8 cellular contexts compared by ENCODE assay signal in genomic region chr19:1884291-1884718, GRCh38. TPM values are rescaled to one million over a fixed set of nuclear protein-coding genes. Genes with fewer than 3 reads are reported as not detected.
DNase-seq lines count a peak whose midpoint lies in the region; ATAC-seq, FAIRE-seq and TF ChIP-seq lines count a peak whose summit lies in the region.

No MANE protein-coding gene starts in this region.

- no peak for TF ChIP-seq CTCF in AG09309 (IDR thresholded peaks at IDR 0.05; ENCODE audit: control insufficient read depth, insufficient read depth, low read depth, low read length, missing control alignments)
- no peak for TF ChIP-seq CTCF in NB4 (IDR thresholded peaks at IDR 0.05; ENCODE audit: low read depth, low read length)
- no peak for TF ChIP-seq CTCF in bronchial epithelial cell (IDR thresholded peaks at IDR 0.05; ENCODE audit: insufficient read depth, low read length, severe bottlenecking)

- H3K27me3 ChIP-seq in bronchial epithelial cell (ENCODE audit: control insufficient read depth, insufficient read depth, low read length) (no peaks in the 10 kb centered on the region), mucosa of rectum (ENCODE audit: control insufficient read depth in 2 of 2, insufficient read depth in 2 of 2, low read length in 2 of 2) (no peaks in the 10 kb centered on the region)

- DNase-seq in AG09309 (ENCODE audit: low read depth) (no peak), NB4 (ENCODE audit: low read depth) (no peak), bronchial epithelial cell (ENCODE audit: low read depth) (no peak), NCI-H345 treated with DMSO at 0.1 percent for 48 hours (lab: John Stamatoyannopoulos, UW; ENCODE audit: unreplicated experiment) (no peak), DMS53 (lab: John Stamatoyannopoulos, UW) (no peak), NCI-H82 (lab: John Stamatoyannopoulos, UW) (no peak)

- no peak for TF ChIP-seq POLR2A in NB4 (IDR thresholded peaks at IDR 0.05; ENCODE audit: extremely low read depth, insufficient read length)

- peaks cover 20 to 28% of the 10 kb centered on the region in 2 donors for H3K4me1 ChIP-seq in mucosa of rectum (ENCODE audit: control insufficient read depth in 2 of 2, insufficient read depth in 2 of 2, low read length in 2 of 2)

- no peak for FAIRE-seq in bronchial epithelial cell (lab: Jason Lieb, UNC)

- H3K9me3 ChIP-seq in mucosa of rectum (ENCODE audit: control insufficient read depth in 2 of 2, low read length in 2 of 2) = no peaks in the 10 kb centered on the region

- H3K36me3 ChIP-seq in bronchial epithelial cell (ENCODE audit: control insufficient read depth, insufficient read depth, low read length) (peaks cover 9% of the 10 kb centered on the region), mucosa of rectum (ENCODE audit: control insufficient read depth in 2 of 2, insufficient read depth in 2 of 2, low read length in 2 of 2) (peaks cover 0 to 4% of the 10 kb centered on the region in 2 donors)

- ATAC-seq in GM21381 (IDR thresholded peaks at IDR 0.05; ENCODE audit: unreplicated experiment) = no peak

- peak overlapping the region; percentile 53 for H3K4me3 ChIP-seq in AG09309 (ENCODE audit: control insufficient read depth, low read depth, low read length)
- peak overlapping the region; percentile 71 for H3K4me3 ChIP-seq in NB4 (ENCODE audit: low read depth, low read length)
- peak overlapping the region; percentile 97 for H3K4me3 ChIP-seq in bronchial epithelial cell (ENCODE audit: low read depth, low read length)
- peak overlapping the region; percentile 84 to 90 for H3K4me3 ChIP-seq in mucosa of rectum (ENCODE audit: low read length in 2 of 2)

- peak overlapping the region; percentile 81 to 82 for H3K27ac ChIP-seq in mucosa of rectum (ENCODE audit: low read depth in 2 of 2, low read length in 2 of 2)

- H3K9ac ChIP-seq in mucosa of rectum (ENCODE audit: low read depth in 1 of 2, low read length in 2 of 2) = peak overlapping the region; percentile 84 to 93

RNA-seq across cellular contexts. Expression of gene ABHD17A, which starts 1.0 kb away (rescaled TPM):
- total RNA-seq in bronchial epithelial cell = 48.4 and 71.0 TPM in 2 replicates

RNA-seq across cellular contexts. Expression of gene ADAT3, which starts 20.9 kb away (rescaled TPM):
- 0.79 and 1.9 TPM in 2 replicates for total RNA-seq in bronchial epithelial cell

RNA-seq across cellular contexts. Expression of gene SCAMP4, which starts 20.9 kb away (rescaled TPM):
- 14.2 and 15.4 TPM in 2 replicates for total RNA-seq in bronchial epithelial cell

RNA-seq across cellular contexts. Expression of gene KLF16, which starts 20.9 kb away (rescaled TPM):
- 5.3 and 6.4 TPM in 2 replicates for total RNA-seq in bronchial epithelial cell

RNA-seq across cellular contexts. Expression of gene REXO1, which starts 36.0 kb away (rescaled TPM):
- 2.4 and 3.8 TPM in 2 replicates for total RNA-seq in bronchial epithelial cell
